Comparison of ENCODE assay signal across 9 cellular contexts in the genomic region with DNA sequence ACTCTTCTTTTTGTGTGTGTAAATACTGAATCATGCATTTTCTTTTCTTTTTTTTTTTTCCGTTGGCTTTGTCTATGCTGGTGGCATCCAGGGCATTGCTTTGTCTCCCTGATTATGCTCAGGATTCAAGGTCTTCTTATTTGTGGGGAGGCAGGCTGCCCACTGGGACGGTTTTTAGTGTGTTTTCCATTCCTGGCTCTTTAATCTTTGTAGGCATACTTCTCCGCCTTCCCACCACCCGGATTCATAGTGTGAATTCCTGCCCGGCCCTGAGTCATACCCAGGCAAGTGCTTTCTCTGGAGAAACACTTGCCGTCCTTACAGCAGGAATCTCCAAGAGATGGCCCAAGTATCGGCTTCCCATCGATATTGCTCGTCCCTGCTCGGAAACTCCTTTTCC. TPM values are rescaled to one million over a fixed set of nuclear protein-coding genes. Genes with fewer than 3 reads are reported as not detected.
DNase-seq lines count a peak whose midpoint lies in the region; ATAC-seq and TF ChIP-seq lines count a peak whose summit lies in the region.
"Had no signal": no experiment of that assay in that cellular context is flagged by ENCODE, and none has a peak within 500 bp of the region (broad histone marks: within the 10 kb centered on the region; RNA-seq: fewer than 3 reads in every experiment).

No MANE protein-coding gene starts in this region.

- WGBS in mesodermal cell (ENCODE audit: insufficient coverage in 2 of 2), 2 experiments = 61 to 96% methylated on average over 7 of the region's 10 CpGs

- peaks cover 68% of the 10 kb centered on the region for H3K79me2 ChIP-seq in ACC112 (ENCODE audit: control insufficient read depth, insufficient read depth, low read length, unreplicated experiment)

- TF ChIP-seq CTCF in astrocyte of the cerebellum (IDR thresholded peaks at IDR 0.05; ENCODE audit: low read depth, low read length, missing control alignments) = no peak

- H3K27ac ChIP-seq in ACC112 (ENCODE audit: low read depth, low read length) (peak overlapping the region; percentile 89), mesodermal cell (ENCODE audit: low read depth, low read length, severe bottlenecking) (peak overlapping the region; percentile 98)

- peak; percentile 80 for DNase-seq in HT1080 (ENCODE audit: low read depth)
- peak; percentile 65 for DNase-seq in astrocyte of the cerebellum (ENCODE audit: low read depth)
- no peak for DNase-seq in medulla oblongata (ENCODE audit: extremely low spot score)
- DNase-seq in COR-L47 (lab: John Stamatoyannopoulos, UW) = no peak
- DNase-seq: aorta had no signal

- ATAC-seq in GM19351 (IDR thresholded peaks at IDR 0.05; ENCODE audit: unreplicated experiment) (no peak), HG02870 (IDR thresholded peaks at IDR 0.05; ENCODE audit: unreplicated experiment) (no peak)

- no peaks in the 10 kb centered on the region for H3K27me3 ChIP-seq in ACC112 (ENCODE audit: insufficient read depth, low read length)

- H3K36me3 ChIP-seq in ACC112 (ENCODE audit: insufficient read depth, low read length) (peaks cover 51% of the 10 kb centered on the region), mesodermal cell (ENCODE audit: control insufficient read depth, insufficient read depth, low read length) (peaks cover 75% of the 10 kb centered on the region)

- H3K4me3 ChIP-seq in ACC112 (ENCODE audit: low read depth, low read length) (peak overlapping the region; percentile 32; the same call in 1 of the 2 replicates), astrocyte of the cerebellum (ENCODE audit: low read depth, low read length) (no peak overlapping the region), mesodermal cell (ENCODE audit: extremely low read depth, insufficient read depth, low read length, poor library complexity, severe bottlenecking) (no peak overlapping the region)

- no peak overlapping the region for H2AFZ ChIP-seq in ACC112 (ENCODE audit: low read length, unreplicated experiment)

- H3K4me1 ChIP-seq in ACC112 (ENCODE audit: control insufficient read depth, insufficient read depth, low read length, unreplicated experiment) = peaks cover 43% of the 10 kb centered on the region
- H3K4me1 ChIP-seq in mesodermal cell (ENCODE audit: control insufficient read depth, insufficient read depth, low read length, poor library complexity, severe bottlenecking) = peaks cover 45% of the 10 kb centered on the region

- no peaks in the 10 kb centered on the region for H3K9me3 ChIP-seq in mesodermal cell (ENCODE audit: control insufficient read depth, low read length)

- in situ Hi-C loops in astrocyte of the cerebellum (cut with HindIII; ENCODE audit: low sequenced_read_pairs) = loop anchor here (10.0 kb wide), 1 partner anchor 51 kb away; a partner anchor contains a TSS

RNA-seq across cellular contexts. Expression of a gene that starts 5.2 kb away (rescaled TPM):
- 69.8 and 85.2 TPM in 2 replicates for total RNA-seq in HT1080 (2014; rRNA removed; shearing (Covaris generic))
- polyA plus RNA-seq in HT1080 (2015; cell fraction: cytosol; rRNA removed) = 61.7 and 66.1 TPM in 2 replicates
- 140 and 175 TPM in 2 replicates for polyA plus RNA-seq in HT1080 (2015; cell fraction: nucleus; rRNA removed)
- polyA plus RNA-seq in mesodermal cell (2013, experiment 1 of 2) = 45.9 TPM
- 47.1 TPM for polyA plus RNA-seq in mesodermal cell (2013, experiment 2 of 2)

RNA-seq across cellular contexts. Expression of a gene that starts 11.7 kb away (rescaled TPM):
- total RNA-seq in HT1080 (2014; rRNA removed; shearing (Covaris generic)) = 6.0 and 8.9 TPM in 2 replicates
- polyA plus RNA-seq in HT1080 (2015; cell fraction: cytosol; rRNA removed) = 9.7 and 11.4 TPM in 2 replicates
- 7.5 and 9.5 TPM in 2 replicates for polyA plus RNA-seq in HT1080 (2015; cell fraction: nucleus; rRNA removed)
- 9.9 TPM for polyA plus RNA-seq in mesodermal cell (2013, experiment 1 of 2)
- polyA plus RNA-seq in mesodermal cell (2013, experiment 2 of 2) = 11.7 TPM

RNA-seq across cellular contexts. Expression of a gene that starts 34.4 kb away (rescaled TPM):
- total RNA-seq in HT1080 (2014; rRNA removed; shearing (Covaris generic)) = not detected in 2 replicates
- 0.14 TPM in 1 of 2 replicates, not detected in the other for polyA plus RNA-seq in HT1080 (2015; cell fraction: cytosol; rRNA removed)
- polyA plus RNA-seq in HT1080 (2015; cell fraction: nucleus; rRNA removed) = not detected in 2 replicates
- 1.5 TPM for polyA plus RNA-seq in mesodermal cell (2013, experiment 1 of 2)
- polyA plus RNA-seq in mesodermal cell (2013, experiment 2 of 2) = 1.4 TPM

RNA-seq across cellular contexts. Expression of a gene that starts 53.1 kb away (rescaled TPM):
- total RNA-seq in HT1080 (2014; rRNA removed; shearing (Covaris generic)) = 8.3 and 14.2 TPM in 2 replicates
- 5.3 and 5.7 TPM in 2 replicates for polyA plus RNA-seq in HT1080 (2015; cell fraction: cytosol; rRNA removed)
- 13.8 and 14.1 TPM in 2 replicates for polyA plus RNA-seq in HT1080 (2015; cell fraction: nucleus; rRNA removed)
- polyA plus RNA-seq in mesodermal cell (2013, experiment 1 of 2) = 7.3 TPM
- 7.6 TPM for polyA plus RNA-seq in mesodermal cell (2013, experiment 2 of 2)

RNA-seq across cellular contexts. Expression of a gene that starts 59.2 kb away (rescaled TPM):
- total RNA-seq in HT1080 (2014; rRNA removed; shearing (Covaris generic)) = 15.5 and 16.0 TPM in 2 replicates
- 8.5 and 9.8 TPM in 2 replicates for polyA plus RNA-seq in HT1080 (2015; cell fraction: cytosol; rRNA removed)
- 10.0 and 11.4 TPM in 2 replicates for polyA plus RNA-seq in HT1080 (2015; cell fraction: nucleus; rRNA removed)
- polyA plus RNA-seq in mesodermal cell (2013, experiment 1 of 2) = 15.0 TPM
- 15.1 TPM for polyA plus RNA-seq in mesodermal cell (2013, experiment 2 of 2)

Comparison
In these comparisons a context has a peak if more than half of its experiments do, and no peak if none do; other contexts are left out.
1. DNase-seq: peak in HT1080 (single experiment) and astrocyte of the cerebellum (single experiment); none in medulla oblongata (single experiment) and COR-L47 (single experiment).